In genomic region chr3:7340795-7341194, GRCh38 we compare ENCODE assay signal across 11 cellular contexts.
"Had no signal": no experiment of that assay in that cellular context is flagged by ENCODE, and none has a peak within 500 bp of the region (broad histone marks: within the 10 kb centered on the region; RNA-seq: fewer than 3 reads in every experiment).

No MANE protein-coding gene starts in this region.

- H3K27ac ChIP-seq: lower lobe of right lung had no signal

- DNase-seq: activated CD4-positive, alpha-beta memory T cell treated with anti-CD3 and anti-CD28 coated beads for 36 hours; activated T-cell treated with anti-CD3 and anti-CD28 coated beads, Interleukin-2, amount 50 U/mL, for 48 hours; aorta; central memory CD4-positive, alpha-beta T cell; cortex of kidney; effector memory CD4-positive, alpha-beta T cell; hypothalamus; lower lobe of right lung; natural killer cell; nucleus accumbens; stimulated activated CD4-positive, alpha-beta T cell treated with anti-CD3 and anti-CD28 coated beads, Interleukin-4, amount 100 ng/mL, for 1 hour had no signal

- ATAC-seq: lower lobe of right lung, natural killer cell had no signal

- H3K9me3 ChIP-seq: lower lobe of right lung had no signal

- H3K36me3 ChIP-seq: lower lobe of right lung had no signal

- H3K4me1 ChIP-seq: lower lobe of right lung had no signal

- H3K4me3 ChIP-seq: lower lobe of right lung had no signal
